ENCODE assay signal across 19 cellular contexts in the genomic region with DNA sequence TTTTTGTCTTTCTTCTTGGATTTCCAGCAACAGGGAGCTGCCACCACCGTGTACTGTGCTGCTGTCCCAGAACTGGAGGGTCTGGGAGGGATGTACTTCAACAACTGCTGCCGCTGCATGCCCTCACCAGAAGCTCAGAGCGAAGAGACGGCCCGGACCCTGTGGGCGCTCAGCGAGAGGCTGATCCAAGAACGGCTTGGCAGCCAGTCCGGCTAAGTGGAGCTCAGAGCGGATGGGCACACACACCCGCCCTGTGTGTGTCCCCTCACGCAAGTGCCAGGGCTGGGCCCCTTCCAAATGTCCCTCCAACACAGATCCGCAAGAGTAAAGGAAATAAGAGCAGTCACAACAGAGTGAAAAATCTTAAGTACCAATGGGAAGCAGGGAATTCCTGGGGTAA.
DNase-seq lines count a peak whose midpoint lies in the region; ATAC-seq and TF ChIP-seq lines count a peak whose summit lies in the region.
"Had no signal": no experiment of that assay in that cellular context is flagged by ENCODE, and none has a peak within 500 bp of the region (broad histone marks: within the 10 kb centered on the region; RNA-seq: fewer than 3 reads in every experiment).

No MANE protein-coding gene starts in this region.

- H3K36me3 ChIP-seq in endodermal cell (ENCODE audit: control insufficient read depth, insufficient read depth, low read length) (no peaks in the 10 kb centered on the region), lower lobe of right lung (no peaks in the 10 kb centered on the region), gastrocnemius medialis (no peaks in the 10 kb centered on the region)
- H3K36me3 ChIP-seq: HAP-1, Peyer's patch had no signal

- H3K27ac ChIP-seq in endodermal cell (ENCODE audit: low read depth, low read length): no peak overlapping the region
- no peak overlapping the region for H3K27ac ChIP-seq in lower lobe of right lung
- no peak overlapping the region for H3K27ac ChIP-seq in gastrocnemius medialis
- H3K27ac ChIP-seq: 22Rv1, C4-2B, Peyer's patch had no signal

- ATAC-seq in activated CD8-positive, alpha-beta memory T cell treated with anti-CD3 and anti-CD28 coated beads, Interleukin-2, amount 10 ng/mL, durations not matched to agents 7 days and 5 days: no peak
- ATAC-seq in lower lobe of right lung (no peak), HG03354 (IDR thresholded peaks at IDR 0.05; ENCODE audit: poor library complexity, severe bottlenecking, unreplicated experiment) (no peak), gastrocnemius medialis (no peak)

- TF ChIP-seq CTCF in endodermal cell (conservative IDR thresholded peaks at IDR 0.05) (no peak), lower lobe of right lung (IDR thresholded peaks at IDR 0.05) (no peak), gastrocnemius medialis (IDR thresholded peaks at IDR 0.05 in 4 of 5, conservative IDR thresholded peaks at IDR 0.05 in 1 of 5) (no peak), foreskin fibroblast (IDR thresholded peaks at IDR 0.05; ENCODE audit: low read depth, low read length) (no peak)

- H3K27me3 ChIP-seq in endodermal cell (ENCODE audit: control insufficient read depth, insufficient read depth, low read length, poor library complexity, severe bottlenecking): no peaks in the 10 kb centered on the region
- H3K27me3 ChIP-seq in lower lobe of right lung (ENCODE audit: low read depth): no peaks in the 10 kb centered on the region
- H3K27me3 ChIP-seq in gastrocnemius medialis: no peaks in the 10 kb centered on the region
- H3K27me3 ChIP-seq: Peyer's patch had no signal

- intact Hi-C loops in lower lobe of right lung (cut with DNase I) (no loop called here), gastrocnemius medialis (cut with DNase I; ENCODE audit: low total_unique reads) (no loop called here)

- no peaks in the 10 kb centered on the region for H3K27me3 Mint-ChIP-seq in activated CD8-positive, alpha-beta memory T cell treated with anti-CD3 and anti-CD28 coated beads, Interleukin-2, amount 10 ng/mL, durations not matched to agents 7 days and 5 days
- peaks cover 5% of the 10 kb centered on the region for H3K27me3 Mint-ChIP-seq in endodermal cell (ENCODE audit: insufficient read depth)

- H3K9me3 Mint-ChIP-seq in activated CD8-positive, alpha-beta memory T cell treated with anti-CD3 and anti-CD28 coated beads, Interleukin-2, amount 10 ng/mL, durations not matched to agents 7 days and 5 days (ENCODE audit: low read depth): peaks cover 10% of the 10 kb centered on the region
- peaks cover 4% of the 10 kb centered on the region for H3K9me3 Mint-ChIP-seq in endodermal cell

- CTCF ChIA-PET in activated CD8-positive, alpha-beta memory T cell treated with anti-CD3 and anti-CD28 coated beads, Interleukin-2, amount 10 ng/mL, durations not matched to agents 7 days and 5 days (lab: Charles Lee): no interaction called here

- H3K4me1 ChIP-seq in endodermal cell (ENCODE audit: control insufficient read depth, insufficient read depth, low read length) (no peaks in the 10 kb centered on the region), lower lobe of right lung (no peaks in the 10 kb centered on the region), gastrocnemius medialis (peaks cover 0 to 7% of the 10 kb centered on the region in 2 donors)
- H3K4me1 ChIP-seq: HAP-1, Peyer's patch had no signal

- no peak overlapping the region for H3K27ac Mint-ChIP-seq in activated CD8-positive, alpha-beta memory T cell treated with anti-CD3 and anti-CD28 coated beads, Interleukin-2, amount 10 ng/mL, durations not matched to agents 7 days and 5 days
- H3K27ac Mint-ChIP-seq in endodermal cell: no peak overlapping the region

- H3K9ac ChIP-seq in endodermal cell (ENCODE audit: extremely low read depth, low read length, poor library complexity, severe bottlenecking): no peak overlapping the region

- H3K9me3 ChIP-seq in endodermal cell (ENCODE audit: control insufficient read depth, low read length): peaks cover 11% of the 10 kb centered on the region
- no peaks in the 10 kb centered on the region for H3K9me3 ChIP-seq in lower lobe of right lung
- no peaks in the 10 kb centered on the region for H3K9me3 ChIP-seq in gastrocnemius medialis
- H3K9me3 ChIP-seq: HAP-1, Peyer's patch had no signal

- DNase-seq in activated CD8-positive, alpha-beta memory T cell treated with anti-CD3 and anti-CD28 coated beads for 24 hours: peak; percentile 38
- no peak for DNase-seq in activated CD8-positive, alpha-beta memory T cell treated with anti-CD3 and anti-CD28 coated beads, Interleukin-2, amount 10 ng/mL, durations not matched to agents 7 days and 5 days
- DNase-seq in endodermal cell (peak; percentile 36), nucleus accumbens (lab: John Stamatoyannopoulos, UW) (peak in 44 of 56 donors; percentile 2 to 74 (median 29)), lower lobe of right lung (no peak), gastrocnemius medialis (no peak), foreskin fibroblast (no peak)
- DNase-seq: DMS153, IMR-90, Kasumi-1, NCI-H1417, NCI-H2029, NCI-H82, Peyer's patch, SHP77 had no signal

- WGBS in endodermal cell (ENCODE audit: insufficient coverage in 1 of 2, insufficient read length in 1 of 2), 2 experiments: 89 to 98% methylated on average over 10 to 13 of the region's 13 CpGs

- H3K4me3 ChIP-seq in endodermal cell (ENCODE audit: low read length) (no peak overlapping the region), lower lobe of right lung (no peak overlapping the region), gastrocnemius medialis (peak overlapping the region in 1 of 4 donors; percentile 17), foreskin fibroblast (ENCODE audit: low read depth in 1 of 2, low read length in 2 of 2) (no peak overlapping the region)
- H3K4me3 ChIP-seq: HAP-1, Peyer's patch had no signal

- no peak overlapping the region for H3K4me3 Mint-ChIP-seq in activated CD8-positive, alpha-beta memory T cell treated with anti-CD3 and anti-CD28 coated beads, Interleukin-2, amount 10 ng/mL, durations not matched to agents 7 days and 5 days
- no peak overlapping the region for H3K4me3 Mint-ChIP-seq in endodermal cell

- peaks cover 17% of the 10 kb centered on the region for H3K36me3 Mint-ChIP-seq in activated CD8-positive, alpha-beta memory T cell treated with anti-CD3 and anti-CD28 coated beads, Interleukin-2, amount 10 ng/mL, durations not matched to agents 7 days and 5 days
- H3K36me3 Mint-ChIP-seq in endodermal cell (ENCODE audit: low read depth): peaks cover 5% of the 10 kb centered on the region

- in situ Hi-C loops in gastrocnemius medialis (cut with MboI; ENCODE audit: low sequenced_read_pairs in 4 of 4): no loop called here

- no peak for TF ChIP-seq POLR2A in gastrocnemius medialis (IDR thresholded peaks at IDR 0.05)

- peaks cover 16% of the 10 kb centered on the region for H3K4me1 Mint-ChIP-seq in activated CD8-positive, alpha-beta memory T cell treated with anti-CD3 and anti-CD28 coated beads, Interleukin-2, amount 10 ng/mL, durations not matched to agents 7 days and 5 days
- H3K4me1 Mint-ChIP-seq in endodermal cell: peaks cover 26% of the 10 kb centered on the region

Comparison
In these comparisons a context has a peak if more than half of its experiments do, and no peak if none do; other contexts are left out.
1. DNase-seq: peak in activated CD8-positive, alpha-beta memory T cell treated with anti-CD3 and anti-CD28 coated beads for 24 hours (single experiment), endodermal cell (single experiment) and nucleus accumbens (44 of 56); none in activated CD8-positive, alpha-beta memory T cell treated with anti-CD3 and anti-CD28 coated beads, Interleukin-2, amount 10 ng/mL, durations not matched to agents 7 days and 5 days (single experiment), lower lobe of right lung (single experiment), gastrocnemius medialis (0 of 2) and foreskin fibroblast (0 of 2).